8 cellular contexts compared by ENCODE assay signal in the genomic region with DNA sequence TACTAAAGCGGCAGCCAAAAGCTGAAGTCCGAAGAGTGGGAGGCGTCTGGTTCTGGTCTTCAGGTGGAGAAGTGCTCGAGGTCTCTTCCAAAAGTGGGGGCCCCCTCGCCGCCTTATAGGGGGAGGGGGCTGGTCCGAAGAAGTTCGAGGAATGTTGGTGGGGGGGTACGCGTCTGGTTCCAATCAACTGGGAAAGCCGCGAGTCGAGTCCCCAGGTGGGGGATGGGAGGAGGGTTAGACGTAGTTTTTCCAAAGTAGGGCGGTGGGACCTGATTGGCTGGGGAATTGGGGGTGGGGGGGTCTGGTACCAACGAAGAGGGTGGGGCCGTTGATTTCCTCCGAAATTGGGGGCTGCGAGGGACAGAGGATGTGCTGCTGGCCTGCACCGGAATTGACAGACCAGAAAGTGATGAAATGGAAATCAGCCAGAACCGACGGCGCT. TPM values are rescaled to one million over a fixed set of nuclear protein-coding genes. Genes with fewer than 3 reads are reported as not detected.
A peak's percentile ranks its signal among the peaks of the same experiment; 100 is the strongest.
DNase-seq lines count a peak whose midpoint lies in the region; ATAC-seq and TF ChIP-seq lines count a peak whose summit lies in the region.

No MANE protein-coding gene starts in this region.

- ATAC-seq in right cardiac atrium: no peak
- ATAC-seq in HG03097 (IDR thresholded peaks at IDR 0.05; ENCODE audit: low FRiP score, unreplicated experiment): no peak

- in situ Hi-C loops in GM18951 (cut with MboI; ENCODE audit: low sequenced_read_pairs, unreplicated experiment): no loop called here

- TF ChIP-seq POLR2A in GM18951 (IDR thresholded peaks at IDR 0.05; ENCODE audit: extremely low read depth, insufficient read depth, insufficient read length): peak; percentile 20

- H3K9me3 ChIP-seq in SJSA1 (replicated peaks) (peaks cover 4% of the 10 kb centered on the region), right cardiac atrium (ENCODE audit: control insufficient read depth, low read length) (no peaks in the 10 kb centered on the region), skeletal muscle satellite cell (replicated peaks; ENCODE audit: low read length) (no peaks in the 10 kb centered on the region)

- peak overlapping the region; percentile 78 for H3K9ac ChIP-seq in skeletal muscle satellite cell (ENCODE audit: low read depth, low read length)

- H3K27ac ChIP-seq in SJSA1 (peak overlapping the region; percentile 31; the same call in 1 of the 2 replicates), right cardiac atrium (ENCODE audit: low read length) (no peak overlapping the region)

- DNase-seq in SJSA1 (ENCODE audit: low read depth in 1 of 2, low spot score in 2 of 2): peak in 1 of 2 experiments; percentile 43
- DNase-seq in right cardiac atrium: no peak
- no peak for DNase-seq in 8988T
- DNase-seq in stimulated activated CD4-positive, alpha-beta T cell treated with anti-CD3 and anti-CD28 coated beads, Interleukin-2, amount 100 ng/mL, for 24 hours: no peak
- DNase-seq in HCEC 1CT: no peak

- peak overlapping the region; percentile 97 for H3K4me2 ChIP-seq in skeletal muscle satellite cell (ENCODE audit: low read length)

- WGBS in right cardiac atrium: 2% methylated on average over 23 of the region's 23 CpGs

- H3K27me3 ChIP-seq in SJSA1 (replicated peaks) (no peaks in the 10 kb centered on the region), right cardiac atrium (ENCODE audit: control insufficient read depth, insufficient read depth) (no peaks in the 10 kb centered on the region), skeletal muscle satellite cell (ENCODE audit: control insufficient read depth, insufficient read depth, low read length) (peaks cover 33% of the 10 kb centered on the region)

- H3K36me3 ChIP-seq in SJSA1 (peaks cover 11% of the 10 kb centered on the region), skeletal muscle satellite cell (ENCODE audit: insufficient read depth, low read length) (no peaks in the 10 kb centered on the region)

- H3K4me3 ChIP-seq in SJSA1 (peak overlapping the region; percentile 97), right cardiac atrium (ENCODE audit: low read length) (peak overlapping the region; percentile 45), skeletal muscle satellite cell (ENCODE audit: low read length) (peak overlapping the region; percentile 91)

- intact Hi-C loops in right cardiac atrium (cut with DNase I): no loop called here

- H3K4me1 ChIP-seq in SJSA1 (replicated peaks) (peaks cover 17% of the 10 kb centered on the region), right cardiac atrium (ENCODE audit: control insufficient read depth, insufficient read depth, low read length) (no peaks in the 10 kb centered on the region), skeletal muscle satellite cell (ENCODE audit: control insufficient read depth, insufficient read depth, low read length) (peaks cover 11% of the 10 kb centered on the region)

RNA-seq across cellular contexts. Expression of a gene that starts 0.6 kb away (rescaled TPM):
- 161 and 216 TPM in 2 replicates for total RNA-seq in SJSA1 (2014; rRNA removed; shearing (Covaris generic))
- total RNA-seq in right cardiac atrium: 10 to 100 TPM; 40.5 to 67.0 (median 57.7) TPM
- polyA plus RNA-seq in right cardiac atrium: 73.1 TPM
- 11.2 and 22.3 TPM in 2 replicates for total RNA-seq in skeletal muscle satellite cell (2012; rRNA removed)

RNA-seq across cellular contexts. Expression of a gene that starts 59.7 kb away (rescaled TPM):
- 2.6 and 5.7 TPM in 2 replicates for total RNA-seq in SJSA1 (2014; rRNA removed; shearing (Covaris generic))
- total RNA-seq in right cardiac atrium: under 1 TPM in 2 of 4 donors, not detected in 2; 0.18 to 0.20 TPM
- not detected for polyA plus RNA-seq in right cardiac atrium
- under 0.01 TPM in 1 of 2 replicates, not detected in the other for total RNA-seq in skeletal muscle satellite cell (2012; rRNA removed)

Comparison
In these comparisons a context has a peak if more than half of its experiments do, and no peak if none do; other contexts are left out.
1. H3K4me3 ChIP-seq: peak in every context shown above with its lines; median percentile 97 in SJSA1; 91 in skeletal muscle satellite cell; 45 in right cardiac atrium.